8 cellular contexts compared by ENCODE assay signal in genomic region chr18:30970201-30970816, GRCh38.
DNase-seq lines count a peak whose midpoint lies in the region; ATAC-seq and TF ChIP-seq lines count a peak whose summit lies in the region.

No MANE protein-coding gene starts in this region.

- ATAC-seq in GM19035 (IDR thresholded peaks at IDR 0.05; ENCODE audit: unreplicated experiment) (no peak), GM19023 (IDR thresholded peaks at IDR 0.05; ENCODE audit: unreplicated experiment) (no peak)

- no peak for TF ChIP-seq POLR2A in lower leg skin (IDR thresholded peaks at IDR 0.05)

- 22 to 24% methylated on average over 7 of the region's 7 CpGs for WGBS in lower leg skin, 2 donors

- H3K36me3 ChIP-seq in GM06990 (ENCODE audit: control insufficient read depth, insufficient read depth, low read length), result no peaks in the 10 kb centered on the region

- peak; percentile 12 for DNase-seq in GM06990 (ENCODE audit: extremely low read depth, insufficient read length)
- peak; percentile 55 for DNase-seq in NCI-H1105 (lab: John Stamatoyannopoulos, UW)
- DNase-seq in amniotic epithelial cell (ENCODE audit: low read depth), result peak; percentile 57
- DNase-seq in lung microvascular endothelial cell (ENCODE audit: low read depth in 2 of 2), result peak; percentile 8 to 53
- DNase-seq in lower leg skin (ENCODE audit: low spot score in 2 of 2), result no peak
- DNase-seq in central memory CD4-positive, alpha-beta T cell, result no peak

- H3K27me3 ChIP-seq in GM06990 (replicated peaks; ENCODE audit: control insufficient read depth, insufficient read depth, low read length), result no peaks in the 10 kb centered on the region; the same call in 1 of the 2 replicates

- TF ChIP-seq CTCF in GM06990 (IDR thresholded peaks at IDR 0.05; ENCODE audit: insufficient read depth, low read length, poor library complexity, severe bottlenecking) (peak; percentile 43), lower leg skin (IDR thresholded peaks at IDR 0.05) (no peak)

- no peak overlapping the region for H3K4me3 ChIP-seq in GM06990 (replicated peaks; ENCODE audit: low read depth, low read length)
- no peak overlapping the region for H3K4me3 ChIP-seq in lower leg skin (ENCODE audit: low read depth, poor library complexity, severe bottlenecking)

- intact Hi-C loops in lower leg skin (cut with DNase I; ENCODE audit: low total_unique reads), result no loop called here

Comparison
In these comparisons a context has a peak if more than half of its experiments do, and no peak if none do; other contexts are left out.
1. DNase-seq: peak in GM06990 (single experiment), NCI-H1105 (single experiment), amniotic epithelial cell (single experiment) and lung microvascular endothelial cell (2 of 2); none in lower leg skin (0 of 2) and central memory CD4-positive, alpha-beta T cell (single experiment).